16 cellular contexts compared by ENCODE assay signal in genomic region chr2:231602874-231603467, GRCh38. TPM values are rescaled to one million over a fixed set of nuclear protein-coding genes. Genes with fewer than 3 reads are reported as not detected.
DNase-seq lines count a peak whose midpoint lies in the region; ATAC-seq and TF ChIP-seq lines count a peak whose summit lies in the region.
"Had no signal": no experiment of that assay in that cellular context is flagged by ENCODE, and none has a peak within 500 bp of the region (broad histone marks: within the 10 kb centered on the region; RNA-seq: fewer than 3 reads in every experiment).

No MANE protein-coding gene starts in this region.

- CTCF ChIA-PET in CD8-positive, alpha-beta memory T cell (lab: Charles Lee), result interaction anchor here (0.7 to 3.6 kb wide), 7 partner anchors 45 to 121 kb away, joined by 3 to 20 read pairs (median 7); no protein-coding TSS in a partner anchor
- CTCF ChIA-PET in T-cell (lab: Charles Lee), result interaction anchor here (0.6 to 1.8 kb wide), 5 partner anchors 48 to 212 kb away, joined by 3 to 7 read pairs (median 3); no protein-coding TSS in a partner anchor

- no peaks in the 10 kb centered on the region for H3K27me3 ChIP-seq in CD8-positive, alpha-beta memory T cell (ENCODE audit: insufficient read depth, low read length, poor library complexity, severe bottlenecking)
- H3K27me3 ChIP-seq in hepatocyte (no peaks in the 10 kb centered on the region), skeletal muscle satellite cell (ENCODE audit: control insufficient read depth, insufficient read depth, low read length) (no peaks in the 10 kb centered on the region)
- H3K27me3 ChIP-seq: left lung had no signal

- H3K4me2 ChIP-seq in hepatocyte, result peak overlapping the region; percentile 86
- no peak overlapping the region for H3K4me2 ChIP-seq in skeletal muscle satellite cell (ENCODE audit: low read length)

- H3K36me3 Mint-ChIP-seq in CD8-positive, alpha-beta memory T cell, result no peaks in the 10 kb centered on the region
- no peaks in the 10 kb centered on the region for H3K36me3 Mint-ChIP-seq in T-cell

- H3K27ac ChIP-seq in CD8-positive, alpha-beta memory T cell (ENCODE audit: low read depth, low read length), result no peak overlapping the region
- H3K27ac ChIP-seq in hepatocyte, result peak overlapping the region; percentile 100

- peaks cover 5 to 15% (median 11%) of the 10 kb centered on the region in 3 donors for H3K4me1 Mint-ChIP-seq in CD8-positive, alpha-beta memory T cell
- H3K4me1 Mint-ChIP-seq in T-cell, result peaks cover 8 to 19% (median 8%) of the 10 kb centered on the region in 3 donors

- peaks cover 0 to 1% of the 10 kb centered on the region in 2 donors for H3K27me3 Mint-ChIP-seq in CD8-positive, alpha-beta memory T cell
- H3K27me3 Mint-ChIP-seq in T-cell, result no peaks in the 10 kb centered on the region

- H3K9me3 ChIP-seq in CD8-positive, alpha-beta memory T cell (ENCODE audit: low read length), result no peaks in the 10 kb centered on the region
- no peaks in the 10 kb centered on the region for H3K9me3 ChIP-seq in hepatocyte (ENCODE audit: low read depth)
- no peaks in the 10 kb centered on the region for H3K9me3 ChIP-seq in skeletal muscle satellite cell (replicated peaks; ENCODE audit: low read length)
- H3K9me3 ChIP-seq: left lung had no signal

- POLR2A ChIA-PET in CD8-positive, alpha-beta memory T cell (lab: Charles Lee), result no interaction called here
- POLR2A ChIA-PET in T-cell (lab: Charles Lee), result interaction anchor here in 1 of 2 donors (1.2 kb wide), 1 partner anchor 111 kb away, joined by 3 read pairs; no protein-coding TSS in a partner anchor

- no peaks in the 10 kb centered on the region for H3K36me3 ChIP-seq in CD8-positive, alpha-beta memory T cell (ENCODE audit: insufficient read depth, low read length)
- no peaks in the 10 kb centered on the region for H3K36me3 ChIP-seq in hepatocyte (replicated peaks; ENCODE audit: insufficient read depth, low read depth)
- H3K36me3 ChIP-seq in skeletal muscle satellite cell (ENCODE audit: insufficient read depth, low read length), result no peaks in the 10 kb centered on the region
- H3K36me3 ChIP-seq: left lung had no signal

- no peak for TF ChIP-seq CTCF in hepatocyte (IDR thresholded peaks at IDR 0.05; ENCODE audit: poor library complexity)

- no peaks in the 10 kb centered on the region for H4K20me1 ChIP-seq in hepatocyte (ENCODE audit: insufficient read depth, poor library complexity, severe bottlenecking)

- peak overlapping the region in 4 of 7 donors; percentile 28 to 76 (median 61) for H3K4me3 Mint-ChIP-seq in CD8-positive, alpha-beta memory T cell
- H3K4me3 Mint-ChIP-seq in T-cell, result peak overlapping the region; percentile 17 to 64 (median 43)

- H3K9ac ChIP-seq in skeletal muscle satellite cell (ENCODE audit: low read depth, low read length), result peak overlapping the region; percentile 99

- peaks cover 8% of the 10 kb centered on the region for H3K4me1 ChIP-seq in CD8-positive, alpha-beta memory T cell (ENCODE audit: insufficient read depth, low read length)
- peaks cover 21% of the 10 kb centered on the region for H3K4me1 ChIP-seq in hepatocyte (ENCODE audit: insufficient read depth)
- peaks cover 14% of the 10 kb centered on the region for H3K4me1 ChIP-seq in skeletal muscle satellite cell (ENCODE audit: control insufficient read depth, insufficient read depth, low read length)

- peaks cover 8% of the 10 kb centered on the region for H3K79me2 ChIP-seq in hepatocyte

- H3K27ac Mint-ChIP-seq in CD8-positive, alpha-beta memory T cell, result peak overlapping the region; percentile 15 to 98 (median 92)
- no peak overlapping the region for H3K27ac Mint-ChIP-seq in T-cell

- H3K9me2 ChIP-seq in hepatocyte (replicated peaks; ENCODE audit: insufficient read depth), result no peaks in the 10 kb centered on the region

- ATAC-seq in T-cell (replicated peaks in 1 of 4) (no peak), GM18858 (IDR thresholded peaks at IDR 0.05; ENCODE audit: unreplicated experiment) (no peak)
- ATAC-seq: esophagus mucosa, left lung, Panc1 had no signal

- no peak overlapping the region for H3K4me3 ChIP-seq in CD8-positive, alpha-beta memory T cell (ENCODE audit: low read length)
- H3K4me3 ChIP-seq in hepatocyte (no peak overlapping the region), skeletal muscle satellite cell (ENCODE audit: low read length) (no peak overlapping the region)

- no peak for DNase-seq in CD8-positive, alpha-beta memory T cell
- DNase-seq in T-cell, result no peak
- DNase-seq in hepatocyte (ENCODE audit: low spot score), result no peak
- no peak for DNase-seq in activated gamma-delta T cell treated with Interleukin-2 at 50 U/mL for 16 hours
- no peak for DNase-seq in NCI-H526 (lab: John Stamatoyannopoulos, UW)
- no peak for DNase-seq in GOT3 (lab: John Stamatoyannopoulos, UW)
- DNase-seq: activated naive CD4-positive, alpha-beta T cell treated with Interleukin-2 at 50 U/mL for 16 hours; HCEC 1CT; left lung; NCI-H1092 treated with DMSO at 0.1 percent for 48 hours had no signal

- no peak overlapping the region for H2AFZ ChIP-seq in hepatocyte

- H3K9me3 Mint-ChIP-seq in CD8-positive, alpha-beta memory T cell, result no peaks in the 10 kb centered on the region
- H3K9me3 Mint-ChIP-seq in T-cell, result no peaks in the 10 kb centered on the region

- 79% methylated on average over 6 of the region's 6 CpGs for WGBS in hepatocyte (ENCODE audit: low lambda C conversion rate, missing lambda C conversion rate)

RNA-seq across cellular contexts. Expression of gene TEX44, which starts 10.3 kb away (rescaled TPM):
- total RNA-seq in CD8-positive, alpha-beta memory T cell, result not detected
- not detected for polyA plus RNA-seq in CD8-positive, alpha-beta memory T cell
- total RNA-seq in T-cell, result not detected
- not detected in 2 replicates for total RNA-seq in hepatocyte
- polyA plus RNA-seq in hepatocyte, result not detected in 2 replicates
- total RNA-seq in skeletal muscle satellite cell (2012; rRNA removed), result not detected in 2 replicates
- total RNA-seq: Daoy, esophagus mucosa, left lung, urinary bladder had no signal
- polyA plus RNA-seq: urinary bladder had no signal

Comparison
In these comparisons a context has a peak if more than half of its experiments do, and no peak if none do; other contexts are left out.
1. H3K27ac Mint-ChIP-seq: peak in CD8-positive, alpha-beta memory T cell (8 of 8); none in T-cell (0 of 2).